9 cellular contexts compared by ENCODE assay signal in the genomic region with DNA sequence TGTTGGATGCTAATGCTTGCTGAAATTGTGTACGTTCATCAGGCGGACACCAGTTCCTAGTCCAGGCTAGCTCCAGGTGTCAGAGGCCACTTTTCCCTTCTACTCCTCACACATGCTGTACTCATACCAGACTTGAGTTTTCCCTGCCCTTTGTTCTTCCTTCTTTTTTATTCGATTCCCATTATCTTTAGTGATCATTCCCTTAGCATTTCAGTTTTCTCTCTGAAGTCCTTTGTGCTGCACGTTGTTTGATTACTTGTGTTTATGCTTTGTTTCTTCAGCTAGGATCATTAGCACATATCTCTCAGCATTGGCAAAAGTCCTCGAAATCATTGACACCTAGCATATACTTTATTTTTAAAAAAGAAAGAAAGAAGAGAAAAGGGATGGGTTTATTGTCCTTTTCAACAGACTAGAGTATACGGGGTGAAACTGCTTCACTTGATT. TPM values are rescaled to one million over a fixed set of nuclear protein-coding genes. Genes with fewer than 3 reads are reported as not detected.
A peak's percentile ranks its signal among the peaks of the same experiment; 100 is the strongest.
DNase-seq lines count a peak whose midpoint lies in the region; ATAC-seq, FAIRE-seq and TF ChIP-seq lines count a peak whose summit lies in the region.
"Had no signal": no experiment of that assay in that cellular context is flagged by ENCODE, and none has a peak within 500 bp of the region (broad histone marks: within the 10 kb centered on the region; RNA-seq: fewer than 3 reads in every experiment).

No MANE protein-coding gene starts in this region.

- no peaks in the 10 kb centered on the region for H4K20me1 ChIP-seq in osteoblast (ENCODE audit: insufficient read depth, low read length)

- no peak overlapping the region for H3K27ac ChIP-seq in CD8-positive, alpha-beta T cell (ENCODE audit: low read depth, low read length)
- no peak overlapping the region for H3K27ac ChIP-seq in osteoblast (ENCODE audit: low read depth, low read length)
- H3K27ac ChIP-seq in small intestine (ENCODE audit: low read depth in 1 of 2, low read length in 1 of 2): no peak overlapping the region

- POLR2A ChIA-PET in CD8-positive, alpha-beta T cell (lab: Charles Lee): interaction anchor here (0.6 kb wide), 1 partner anchor 49 kb away, joined by 3 read pairs; no protein-coding TSS in a partner anchor

- peaks cover 41% of the 10 kb centered on the region for H3K36me3 Mint-ChIP-seq in CD8-positive, alpha-beta T cell
- H3K36me3 Mint-ChIP-seq in dendritic cell treated with granulocyte-macrophage colony-stimulating factor and Interleukin-4, amounts not matched to agents 40 ng/mL and 50 ng/mL, for 4 days (ENCODE audit: low read depth): peaks cover 47% of the 10 kb centered on the region

- TF ChIP-seq CTCF in CD8-positive, alpha-beta T cell (IDR thresholded peaks at IDR 0.05): no peak
- TF ChIP-seq CTCF in osteoblast (IDR thresholded peaks at IDR 0.05; ENCODE audit: extremely low read depth, low read depth, low read length): no peak

- peak overlapping the region; percentile 100 for H3K27ac Mint-ChIP-seq in CD8-positive, alpha-beta T cell
- peak overlapping the region; percentile 96 for H3K27ac Mint-ChIP-seq in dendritic cell treated with granulocyte-macrophage colony-stimulating factor and Interleukin-4, amounts not matched to agents 40 ng/mL and 50 ng/mL, for 4 days

- ATAC-seq in CD8-positive, alpha-beta T cell: no peak

- H3K4me3 Mint-ChIP-seq in CD8-positive, alpha-beta T cell: peak overlapping the region; percentile 100
- no peak overlapping the region for H3K4me3 Mint-ChIP-seq in dendritic cell treated with granulocyte-macrophage colony-stimulating factor and Interleukin-4, amounts not matched to agents 40 ng/mL and 50 ng/mL, for 4 days

- no peak for FAIRE-seq in small intestine (lab: Jason Lieb, UNC)
- FAIRE-seq: HTR-8/SVneo had no signal

- no peaks in the 10 kb centered on the region for H3K27me3 ChIP-seq in CD8-positive, alpha-beta T cell (ENCODE audit: insufficient read depth, low read length)
- H3K27me3 ChIP-seq in MG63 (no peaks in the 10 kb centered on the region; the same call in none of the 2 replicates), osteoblast (ENCODE audit: insufficient read depth, low read length) (no peaks in the 10 kb centered on the region), small intestine (ENCODE audit: control insufficient read depth in 2 of 2, insufficient read depth in 2 of 2, low read length in 2 of 2) (no peaks in the 10 kb centered on the region)

- H3K4me3 ChIP-seq in CD8-positive, alpha-beta T cell (ENCODE audit: low read depth, low read length): no peak overlapping the region
- H3K4me3 ChIP-seq in MG63 (peak overlapping the region; percentile 100), osteoblast (ENCODE audit: insufficient read depth, low read length) (peak overlapping the region; percentile 99), small intestine (ENCODE audit: low read depth in 1 of 2, low read length in 2 of 2) (no peak overlapping the region)

- intact Hi-C loops in CD8-positive, alpha-beta T cell (cut with DNase I, micrococcal nuclease): loop anchor here (1.0 to 5.0 kb wide), 5 partner anchors 650 to 1651 kb away; a partner anchor contains a TSS
- intact Hi-C loops in dendritic cell treated with granulocyte-macrophage colony-stimulating factor and Interleukin-4, amounts not matched to agents 40 ng/mL and 50 ng/mL, for 4 days (cut with micrococcal nuclease): loop anchor here (10.0 kb wide), 1 partner anchor 367 kb away; no protein-coding TSS in a partner anchor
- intact Hi-C loops in posterior cingulate gyrus (cut with DNase I): no loop called here

- H3K4me1 ChIP-seq in CD8-positive, alpha-beta T cell (ENCODE audit: insufficient read depth, low read length): peaks cover 15% of the 10 kb centered on the region
- peaks cover 5% of the 10 kb centered on the region for H3K4me1 ChIP-seq in osteoblast (ENCODE audit: insufficient read depth, low read length)
- H3K4me1 ChIP-seq in small intestine (ENCODE audit: control insufficient read depth in 2 of 2, insufficient read depth in 1 of 2, low read depth in 1 of 2, low read length in 1 of 2): no peaks in the 10 kb centered on the region

- peaks cover 13% of the 10 kb centered on the region for H3K27me3 Mint-ChIP-seq in CD8-positive, alpha-beta T cell (ENCODE audit: low read depth)
- peaks cover 3% of the 10 kb centered on the region for H3K27me3 Mint-ChIP-seq in dendritic cell treated with granulocyte-macrophage colony-stimulating factor and Interleukin-4, amounts not matched to agents 40 ng/mL and 50 ng/mL, for 4 days

- peak overlapping the region; percentile 97 for H3K4me2 ChIP-seq in osteoblast (ENCODE audit: insufficient read depth, low read length)

- H3K36me3 ChIP-seq in CD8-positive, alpha-beta T cell (ENCODE audit: insufficient read depth, low read length): peaks cover 12% of the 10 kb centered on the region
- H3K36me3 ChIP-seq in MG63 (peaks cover 43% of the 10 kb centered on the region), osteoblast (ENCODE audit: insufficient read depth, low read length) (peaks cover 26% of the 10 kb centered on the region), small intestine (ENCODE audit: control insufficient read depth in 2 of 2, insufficient read depth in 2 of 2, low read length in 2 of 2) (peaks cover 0 to 7% of the 10 kb centered on the region in 2 donors)

- peak overlapping the region; percentile 99 for H2AFZ ChIP-seq in osteoblast (ENCODE audit: low read length)

- H3K9me3 Mint-ChIP-seq in CD8-positive, alpha-beta T cell: peaks cover 5% of the 10 kb centered on the region
- peaks cover 10% of the 10 kb centered on the region for H3K9me3 Mint-ChIP-seq in dendritic cell treated with granulocyte-macrophage colony-stimulating factor and Interleukin-4, amounts not matched to agents 40 ng/mL and 50 ng/mL, for 4 days

- no peaks in the 10 kb centered on the region for H3K9me3 ChIP-seq in CD8-positive, alpha-beta T cell (ENCODE audit: low read length)
- H3K9me3 ChIP-seq in MG63: no peaks in the 10 kb centered on the region; the same call in 1 of the 2 replicates
- H3K9me3 ChIP-seq in osteoblast (ENCODE audit: low read depth, low read length): no peaks in the 10 kb centered on the region
- no peaks in the 10 kb centered on the region for H3K9me3 ChIP-seq in small intestine (ENCODE audit: control insufficient read depth, low read depth)

- 54 to 66% (median 61%) methylated on average over 6 of the region's 6 CpGs for WGBS in small intestine, 3 donors

- H3K4me1 Mint-ChIP-seq in CD8-positive, alpha-beta T cell (ENCODE audit: low read depth): peaks cover 28% of the 10 kb centered on the region
- peaks cover 5% of the 10 kb centered on the region for H3K4me1 Mint-ChIP-seq in dendritic cell treated with granulocyte-macrophage colony-stimulating factor and Interleukin-4, amounts not matched to agents 40 ng/mL and 50 ng/mL, for 4 days (ENCODE audit: low read depth)

- CTCF ChIA-PET in CD8-positive, alpha-beta T cell (lab: Charles Lee): no interaction called here

- H3K79me2 ChIP-seq in osteoblast (ENCODE audit: insufficient read depth, low read length): peaks cover 13% of the 10 kb centered on the region

- DNase-seq in CD8-positive, alpha-beta T cell: no peak
- DNase-seq in MG63 (no peak), osteoblast (ENCODE audit: insufficient read length, low spot score, missing footprints) (no peak), AG08396 (ENCODE audit: low spot score) (no peak), NCI-H1436 (lab: John Stamatoyannopoulos, UW) (no peak), small intestine (no peak), posterior cingulate gyrus (no peak)

RNA-seq across cellular contexts. Expression of a gene that starts 0.4 kb away (rescaled TPM):
- 100 to 1,000 TPM; 432 to 495 TPM for total RNA-seq in CD8-positive, alpha-beta T cell
- 554 and 683 TPM in 2 replicates for total RNA-seq in MG63 (2014; rRNA removed; shearing (Covaris generic); ENCODE audit: low replicate concordance)
- 110 and 128 TPM in 2 replicates for total RNA-seq in osteoblast
- polyA plus RNA-seq in small intestine: 1,000 to 10,000 TPM; 1,726 to 2,322 (median 1,814) TPM

Comparison
In these comparisons a context has a peak if more than half of its experiments do, and no peak if none do; other contexts are left out.
1. H3K4me3 ChIP-seq: peak in MG63 (single experiment) and osteoblast (single experiment); none in CD8-positive, alpha-beta T cell (single experiment) and small intestine (0 of 2).